In the genomic region with DNA sequence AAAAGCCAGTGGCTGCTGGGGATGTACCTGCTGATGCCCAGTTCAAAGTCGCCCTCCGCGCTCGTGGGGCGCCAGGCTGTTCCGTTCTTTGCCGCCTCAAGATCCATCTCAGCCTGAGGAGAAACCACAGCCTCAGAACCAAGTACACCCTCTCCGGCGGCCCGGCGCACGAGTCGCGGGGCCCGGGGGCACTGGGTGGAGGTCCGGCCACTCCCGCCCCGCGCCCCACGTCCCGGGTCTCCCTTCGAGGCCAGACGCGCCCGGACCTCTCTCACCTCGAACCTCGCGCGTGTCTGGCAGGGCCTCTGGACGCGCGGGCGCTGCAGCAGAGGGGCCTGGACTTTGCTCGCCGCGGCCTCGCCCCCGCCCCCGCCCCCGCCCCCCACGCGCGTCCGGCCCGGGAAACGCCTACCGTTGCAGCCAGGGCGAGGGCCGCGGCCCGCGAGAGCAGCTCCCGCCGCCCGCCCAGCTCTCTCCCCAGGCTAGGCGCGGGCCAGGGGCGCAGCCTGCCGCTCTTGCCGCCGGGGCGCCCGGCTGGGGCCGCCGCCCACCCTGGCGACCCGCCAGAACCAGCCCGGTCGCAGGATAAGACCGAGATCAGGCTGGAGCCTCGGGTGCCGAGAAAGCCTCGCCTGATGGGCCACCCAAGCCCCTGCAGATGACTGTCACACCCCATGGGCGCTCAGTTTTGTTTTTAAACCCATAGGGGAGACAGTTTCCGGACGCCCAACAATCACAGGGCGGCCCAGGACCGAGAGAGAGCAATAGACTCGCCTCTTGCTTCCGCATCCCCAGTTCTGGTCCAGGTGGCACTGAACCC, we compare ENCODE assay signal across 8 cellular contexts. TPM values are rescaled to one million over a fixed set of nuclear protein-coding genes. Genes with fewer than 3 reads are reported as not detected.
A peak's percentile ranks its signal among the peaks of the same experiment; 100 is the strongest.
DNase-seq lines count a peak whose midpoint lies in the region; ATAC-seq and TF ChIP-seq lines count a peak whose summit lies in the region.

A gene (minus strand): TSS at position 322 of the 820 bp plus-strand sequence. CDS start 215 bp downstream, at position 107.

- intact Hi-C loops in lower leg skin (cut with DNase I; ENCODE audit: low total_unique reads) = no loop called here
- intact Hi-C loops in transverse colon (cut with DNase I; ENCODE audit: low total_unique reads) = no loop called here

- no peak for TF ChIP-seq EP300 in transverse colon (IDR thresholded peaks at IDR 0.05; ENCODE audit: low read depth)

- H3K4me2 ChIP-seq in BLaER1 treated with 17β-estradiol and CSF1 and Interleukin-3, amounts not matched to agents 10 nM and 100 nM = peak within 1 kb of the TSS; percentile 84 to 99 (median 94)

- H3K4me3 ChIP-seq in BLaER1 treated with 17β-estradiol and CSF1 and Interleukin-3, amounts not matched to agents 10 nM and 100 nM = peak within 1 kb of the TSS; percentile 63 to 78 (median 70)
- H3K4me3 ChIP-seq in brain microvascular endothelial cell (ENCODE audit: low read depth, low read length) (peak within 1 kb of the TSS; percentile 56), lower leg skin (ENCODE audit: low read depth, poor library complexity, severe bottlenecking) (peak within 1 kb of the TSS; percentile 22), transverse colon (peak within 1 kb of the TSS; percentile 4 to 53 (median 44))

- no peaks in the 10 kb centered on the region; a peak in 1 of 22 replicates for H4K20me1 ChIP-seq in BLaER1 treated with 17β-estradiol and CSF1 and Interleukin-3, amounts not matched to agents 10 nM and 100 nM

- 6 to 15% methylated on average over 34 to 69 of the region's 80 CpGs for WGBS in lower leg skin, 2 donors
- 10% methylated on average over 50 of the region's 80 CpGs; no CpG with 5 or more reads in 1 of the 2 donors for WGBS in transverse colon (ENCODE audit: low coverage in 1 of 2), 2 donors

- H3K27me3 ChIP-seq in BLaER1 treated with 17β-estradiol and CSF1 and Interleukin-3, amounts not matched to agents 10 nM and 100 nM = peaks cover 0 to 5% (median 0%) of the 10 kb centered on the region in 11 experiments; a peak in 1 of 22 replicates
- H3K27me3 ChIP-seq in brain microvascular endothelial cell (replicated peaks) (no peaks in the 10 kb centered on the region), transverse colon (peaks cover 8% of the 10 kb centered on the region)

- TF ChIP-seq CTCF in brain microvascular endothelial cell (IDR thresholded peaks at IDR 0.05; ENCODE audit: low read depth, low read length, missing control alignments) (no peak), lower leg skin (IDR thresholded peaks at IDR 0.05) (no peak), transverse colon (IDR thresholded peaks at IDR 0.05) (no peak)

- TF ChIP-seq POLR2A in lower leg skin (IDR thresholded peaks at IDR 0.05) (no peak), transverse colon (IDR thresholded peaks at IDR 0.05) (no peak)

- H3K36me3 ChIP-seq in BLaER1 treated with 17β-estradiol and CSF1 and Interleukin-3, amounts not matched to agents 10 nM and 100 nM = peaks cover 0 to 11% (median 0%) of the 10 kb centered on the region in 11 experiments; a peak in 3 of 22 replicates
- no peaks in the 10 kb centered on the region for H3K36me3 ChIP-seq in brain microvascular endothelial cell (replicated peaks)
- H3K36me3 ChIP-seq in transverse colon = no peaks in the 10 kb centered on the region

- DNase-seq in brain microvascular endothelial cell = no peak
- DNase-seq in lower leg skin (ENCODE audit: low spot score in 2 of 2) = no peak
- DNase-seq in transverse colon = peak; percentile 10
- no peak for DNase-seq in activated CD4-positive, alpha-beta T cell treated with anti-CD3 and anti-CD28 coated beads, Interleukin-2, amount 50 U/mL, for 1 hour

- peak; percentile 35 for ATAC-seq in GM19025 (IDR thresholded peaks at IDR 0.05; ENCODE audit: low read depth, unreplicated experiment)
- peak; percentile 32 for ATAC-seq in HG03354 (IDR thresholded peaks at IDR 0.05; ENCODE audit: poor library complexity, severe bottlenecking, unreplicated experiment)
- ATAC-seq in GM18520 (IDR thresholded peaks at IDR 0.05; ENCODE audit: unreplicated experiment) = no peak

- H3K9ac ChIP-seq in BLaER1 treated with 17β-estradiol and CSF1 and Interleukin-3, amounts not matched to agents 10 nM and 100 nM = peak within 1 kb of the TSS; percentile 83 to 97 (median 88)

- H3K9me3 ChIP-seq in BLaER1 treated with 17β-estradiol and CSF1 and Interleukin-3, amounts not matched to agents 10 nM and 100 nM (replicated peaks in 1 of 11) = no peaks in the 10 kb centered on the region; a peak in 2 of 22 replicates
- H3K9me3 ChIP-seq in transverse colon = no peaks in the 10 kb centered on the region

- peaks cover 17 to 39% (median 33%) of the 10 kb centered on the region in 10 experiments for H3K4me1 ChIP-seq in BLaER1 treated with 17β-estradiol and CSF1 and Interleukin-3, amounts not matched to agents 10 nM and 100 nM
- peaks cover 0 to 21% (median 14%) of the 10 kb centered on the region in 4 donors for H3K4me1 ChIP-seq in transverse colon

- in situ Hi-C loops in brain microvascular endothelial cell (cut with HindIII; ENCODE audit: low pct_ligation_motif_present, low sequenced_read_pairs) (no loop called here), transverse colon (cut with MboI; ENCODE audit: low pct_ligation_motif_present in 1 of 4, low pct_unique_long_range_greater_than_20kb in 1 of 4, low sequenced_read_pairs in 3 of 4) (no loop called here)

- H3K27ac ChIP-seq in BLaER1 treated with 17β-estradiol and CSF1 and Interleukin-3, amounts not matched to agents 10 nM and 100 nM = peak within 1 kb of the TSS; percentile 56 to 98 (median 88)
- H3K27ac ChIP-seq in brain microvascular endothelial cell (peak within 1 kb of the TSS; percentile 55), transverse colon (peak within 1 kb of the TSS in 3 of 4 donors; percentile 9 to 13 (median 13))

RNA-seq across cellular contexts. Expression of the gene that starts here (rescaled TPM):
- total RNA-seq in lower leg skin (1 to 10 TPM in 2 of 4 donors, under 1 TPM in 2; 0.08 to 2.1 (median 0.76) TPM), transverse colon (10 to 100 TPM in 1 of 4 donors, 1 to 10 TPM in 2, not detected in 1; 1.1 to 16.1 (median 2.5) TPM)

Comparison
In these comparisons a context has a peak if more than half of its experiments do, and no peak if none do; other contexts are left out.
1. H3K27ac ChIP-seq: peak in every context shown above with its lines; median percentile 88 in BLaER1 treated with 17β-estradiol and CSF1 and Interleukin-3, amounts not matched to agents 10 nM and 100 nM; 55 in brain microvascular endothelial cell; 13 in transverse colon.